ENCODE assay signal across 8 cellular contexts in the genomic region with DNA sequence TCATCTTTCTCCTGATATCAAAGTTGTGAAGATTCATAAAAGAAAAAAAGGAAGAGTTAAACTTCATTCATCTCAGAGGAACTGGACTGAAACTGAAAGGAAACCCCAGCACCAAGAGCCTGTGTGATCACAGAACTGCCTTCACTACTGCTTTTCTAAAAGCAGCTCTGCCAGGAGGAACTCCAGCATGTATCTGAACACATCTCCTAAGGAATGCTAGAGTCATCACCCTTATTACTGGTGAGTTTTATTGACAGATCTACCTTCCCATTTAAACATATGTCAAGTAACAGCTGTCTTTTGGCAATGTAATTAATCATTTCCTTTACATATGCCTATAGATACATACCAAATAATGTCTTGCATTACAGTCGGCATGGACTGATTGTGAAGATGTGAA.
A peak's percentile ranks its signal among the peaks of the same experiment; 100 is the strongest.
DNase-seq lines count a peak whose midpoint lies in the region; ATAC-seq and TF ChIP-seq lines count a peak whose summit lies in the region.

No MANE protein-coding gene starts in this region.

- in situ Hi-C loops in gastrocnemius medialis (cut with MboI; ENCODE audit: low sequenced_read_pairs in 4 of 4) = no loop called here

- no peak overlapping the region for H3K4me3 Mint-ChIP-seq in central memory CD8-positive, alpha-beta T cell

- TF ChIP-seq CTCF in foreskin fibroblast (IDR thresholded peaks at IDR 0.05; ENCODE audit: low read depth, low read length) (no peak), gastrocnemius medialis (IDR thresholded peaks at IDR 0.05 in 4 of 5, conservative IDR thresholded peaks at IDR 0.05 in 1 of 5) (no peak)

- H3K4me1 Mint-ChIP-seq in central memory CD8-positive, alpha-beta T cell = no peaks in the 10 kb centered on the region

- H3K9me3 Mint-ChIP-seq in central memory CD8-positive, alpha-beta T cell = no peaks in the 10 kb centered on the region

- no peak overlapping the region for H3K4me3 ChIP-seq in foreskin fibroblast (ENCODE audit: low read depth in 1 of 2, low read length in 2 of 2)
- no peak overlapping the region for H3K4me3 ChIP-seq in gastrocnemius medialis

- peak; percentile 74 for DNase-seq in CD1c-positive myeloid dendritic cell (ENCODE audit: extremely low spot score)
- DNase-seq in central memory CD8-positive, alpha-beta T cell (ENCODE audit: low spot score in 2 of 2) = no peak
- DNase-seq in foreskin fibroblast = no peak
- no peak for DNase-seq in 8988T
- DNase-seq in NCI-H526 (lab: John Stamatoyannopoulos, UW) = no peak
- DNase-seq in gastrocnemius medialis = no peak

- no peaks in the 10 kb centered on the region for H3K27me3 ChIP-seq in gastrocnemius medialis

- TF ChIP-seq POLR2A in gastrocnemius medialis (IDR thresholded peaks at IDR 0.05) = no peak

- peaks cover 35% of the 10 kb centered on the region for H3K27me3 Mint-ChIP-seq in central memory CD8-positive, alpha-beta T cell

- intact Hi-C loops in gastrocnemius medialis (cut with DNase I; ENCODE audit: low total_unique reads) = no loop called here

- ATAC-seq in GM19455 (IDR thresholded peaks at IDR 0.05; ENCODE audit: unreplicated experiment) = peak; percentile 53
- peak; percentile 41 for ATAC-seq in HG03432 (IDR thresholded peaks at IDR 0.05; ENCODE audit: unreplicated experiment)
- ATAC-seq in central memory CD8-positive, alpha-beta T cell (replicated peaks; ENCODE audit: extremely low read depth, poor library complexity, severe bottlenecking) = peak; percentile 24
- ATAC-seq in gastrocnemius medialis = no peak

- H3K36me3 ChIP-seq in gastrocnemius medialis = no peaks in the 10 kb centered on the region

- H3K27ac Mint-ChIP-seq in central memory CD8-positive, alpha-beta T cell (ENCODE audit: low read depth) = no peak overlapping the region

- H3K4me1 ChIP-seq in gastrocnemius medialis = peaks cover 26 to 36% of the 10 kb centered on the region in 2 donors

- peak overlapping the region in 1 of 4 donors; percentile 6 for H3K27ac ChIP-seq in gastrocnemius medialis

- H3K36me3 Mint-ChIP-seq in central memory CD8-positive, alpha-beta T cell (ENCODE audit: insufficient read depth) = no peaks in the 10 kb centered on the region

- no peaks in the 10 kb centered on the region for H3K9me3 ChIP-seq in gastrocnemius medialis

Comparison
In these comparisons a context has a peak if more than half of its experiments do, and no peak if none do; other contexts are left out.
1. ATAC-seq: peak in GM19455 (single experiment), HG03432 (single experiment) and central memory CD8-positive, alpha-beta T cell (single experiment); none in gastrocnemius medialis (0 of 2).